8 cellular contexts compared by ENCODE assay signal in the genomic region with DNA sequence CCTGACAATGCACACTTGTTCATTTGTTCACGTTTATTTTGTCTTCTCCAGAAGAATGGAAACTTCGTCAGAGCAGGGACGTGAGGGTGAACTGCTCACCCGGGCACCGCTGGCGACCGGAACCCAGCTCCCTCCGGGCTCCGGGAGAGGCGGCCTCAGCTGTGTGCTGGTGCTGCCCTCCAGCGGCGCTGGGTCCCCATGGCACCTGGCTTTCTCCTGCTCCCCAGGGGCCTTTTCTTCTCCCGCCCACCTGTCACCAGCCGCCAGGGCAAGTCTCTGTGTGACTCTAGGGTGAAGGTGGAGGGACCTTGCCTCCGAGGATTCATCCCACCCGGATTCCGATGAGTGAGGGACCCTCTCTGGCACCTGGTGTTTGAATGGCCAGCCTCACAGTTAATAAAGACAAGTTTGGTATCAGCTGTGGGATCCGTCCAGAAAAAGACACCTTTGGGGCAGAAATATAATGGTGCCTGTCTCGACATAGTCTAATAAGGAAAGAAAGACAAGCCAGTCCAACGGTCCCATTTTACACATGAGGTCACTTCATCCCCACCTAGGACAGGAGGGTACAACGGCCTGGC. TPM values are rescaled to one million over a fixed set of nuclear protein-coding genes. Genes with fewer than 3 reads are reported as not detected.
DNase-seq lines count a peak whose midpoint lies in the region; TF ChIP-seq lines count a peak whose summit lies in the region.

No MANE protein-coding gene starts in this region.

- H3K9me3 ChIP-seq in SJCRH30 (replicated peaks) (no peaks in the 10 kb centered on the region), suprapubic skin (no peaks in the 10 kb centered on the region)

- DNase-seq in Daoy (ENCODE audit: low read depth) (peak; percentile 85), H4 (ENCODE audit: low spot score) (peak; percentile 75), LoVo (ENCODE audit: low spot score) (peak; percentile 84), SJCRH30 (peak; percentile 82 to 87), glomerular endothelial cell (ENCODE audit: extremely low read depth, low read depth, low spot score) (peak; percentile 23), occipital lobe (lab: John Stamatoyannopoulos, UW) (peak; percentile 73), suprapubic skin (ENCODE audit: low spot score in 2 of 2) (peak; percentile 88)
- peak; percentile 49 to 74 (median 57) for DNase-seq in activated naive CD4-positive, alpha-beta T cell (lab: John Stamatoyannopoulos, UW)

- H3K4me1 ChIP-seq in SJCRH30 (no peaks in the 10 kb centered on the region), suprapubic skin (peaks cover 14% of the 10 kb centered on the region)

- H3K36me3 ChIP-seq in SJCRH30: no peaks in the 10 kb centered on the region
- no peaks in the 10 kb centered on the region for H3K36me3 ChIP-seq in suprapubic skin

- peaks cover 4% of the 10 kb centered on the region; the same call in 1 of the 2 replicates for H3K27me3 ChIP-seq in SJCRH30
- H3K27me3 ChIP-seq in suprapubic skin: no peaks in the 10 kb centered on the region

- TF ChIP-seq CTCF in suprapubic skin (IDR thresholded peaks at IDR 0.05): peak; percentile 68 to 93

- no peak for TF ChIP-seq POLR2A in suprapubic skin (IDR thresholded peaks at IDR 0.05)

- no peak overlapping the region for H3K27ac ChIP-seq in SJCRH30
- H3K27ac ChIP-seq in suprapubic skin: no peak overlapping the region

- no peak for TF ChIP-seq EP300 in suprapubic skin (IDR thresholded peaks at IDR 0.05)

- peak overlapping the region; percentile 39 for H3K4me3 ChIP-seq in SJCRH30
- H3K4me3 ChIP-seq in suprapubic skin: peak overlapping the region; percentile 52

- 6% methylated on average over 21 of the region's 21 CpGs for WGBS in suprapubic skin

RNA-seq across cellular contexts. Expression of a gene that starts 32.9 kb away (rescaled TPM):
- total RNA-seq in Daoy (2014; rRNA removed; shearing (Covaris generic)): 3.2 and 3.5 TPM in 2 replicates
- 9.5 and 11.2 TPM in 2 replicates for total RNA-seq in H4 (2014; rRNA removed; shearing (Covaris generic))
- 2.5 and 3.3 TPM in 2 replicates for total RNA-seq in SJCRH30 (2014; rRNA removed; shearing (Covaris generic))
- total RNA-seq in glomerular endothelial cell: 16.8 and 29.4 TPM in 2 replicates
- total RNA-seq in occipital lobe: 5.3 TPM
- 10 to 100 TPM in 1 of 4 donors, 1 to 10 TPM in 3; 6.7 to 10.1 (median 8.8) TPM for total RNA-seq in suprapubic skin

Comparison
In these comparisons a context has a peak if more than half of its experiments do, and no peak if none do; other contexts are left out.
1. DNase-seq: peak in every context shown above with its lines; median percentile 88 in suprapubic skin; 85 in Daoy; 84 in SJCRH30; 84 in LoVo; 75 in H4; 73 in occipital lobe; 57 in activated naive CD4-positive, alpha-beta T cell; 23 in glomerular endothelial cell.